ENCODE assay signal across 8 cellular contexts in genomic region chr1:39105841-39106765, GRCh38.
A peak's percentile ranks its signal among the peaks of the same experiment; 100 is the strongest.
DNase-seq lines count a peak whose midpoint lies in the region; ATAC-seq, FAIRE-seq and TF ChIP-seq lines count a peak whose summit lies in the region.

No MANE protein-coding gene starts in this region.

- TF ChIP-seq CTCF in body of pancreas (IDR thresholded peaks at IDR 0.05) (no peak), spleen (IDR thresholded peaks at IDR 0.05 in 8 of 11, conservative IDR thresholded peaks at IDR 0.05 in 3 of 11) (no peak)

- DNase-seq in NCI-H2081 (lab: John Stamatoyannopoulos, UW), result peak; percentile 21 to 44
- no peak for DNase-seq in NCI-H2081 treated with DMSO at 0.1 percent for 48 hours (lab: John Stamatoyannopoulos, UW)
- DNase-seq in SJCRH30, result peak; percentile 91 to 96
- DNase-seq in body of pancreas, result peak; percentile 61 to 80 (median 76)
- peak; percentile 55 for DNase-seq in iris pigment epithelial cell (ENCODE audit: low read depth)
- DNase-seq in spleen, result peak; percentile 82
- DNase-seq in HTR-8/SVneo (ENCODE audit: insufficient read length, low spot score), result no peak

- H3K36me3 ChIP-seq in SJCRH30 (no peaks in the 10 kb centered on the region), body of pancreas (replicated peaks in 1 of 2; ENCODE audit: insufficient read depth in 1 of 2, low read depth in 2 of 2) (no peaks in the 10 kb centered on the region), spleen (no peaks in the 10 kb centered on the region)

- H3K27me3 ChIP-seq in SJCRH30, result no peaks in the 10 kb centered on the region
- H3K27me3 ChIP-seq in body of pancreas, result no peaks in the 10 kb centered on the region
- H3K27me3 ChIP-seq in spleen (replicated peaks in 1 of 7), result peaks cover 0 to 23% (median 0%) of the 10 kb centered on the region in 7 donors

- H3K4me1 ChIP-seq in SJCRH30 (peaks cover 31% of the 10 kb centered on the region), body of pancreas (peaks cover 43% of the 10 kb centered on the region), spleen (peaks cover 37 to 90% (median 69%) of the 10 kb centered on the region in 6 donors)

- TF ChIP-seq POLR2A in body of pancreas (IDR thresholded peaks at IDR 0.05), result peak; percentile 7 to 50 (median 29)
- no peak for TF ChIP-seq POLR2A in spleen (IDR thresholded peaks at IDR 0.05)

- peak overlapping the region; percentile 89 for H3K4me3 ChIP-seq in SJCRH30
- H3K4me3 ChIP-seq in body of pancreas, result peak overlapping the region; percentile 54 to 79
- peak overlapping the region; percentile 41 to 90 (median 82) for H3K4me3 ChIP-seq in spleen

- WGBS in body of pancreas, 2 donors, result 1% methylated on average over 10 to 39 of the region's 39 CpGs
- 3 to 11% (median 5%) methylated on average over 21 to 39 of the region's 39 CpGs for WGBS in spleen, 5 donors

- peak overlapping the region; percentile 85 for H3K27ac ChIP-seq in SJCRH30
- H3K27ac ChIP-seq in body of pancreas, result peak overlapping the region; percentile 92 to 97 (median 94)
- H3K27ac ChIP-seq in spleen, result peak overlapping the region; percentile 55 to 91 (median 89)

- H3K9me3 ChIP-seq in SJCRH30 (replicated peaks), result no peaks in the 10 kb centered on the region
- H3K9me3 ChIP-seq in body of pancreas, result no peaks in the 10 kb centered on the region
- no peaks in the 10 kb centered on the region for H3K9me3 ChIP-seq in spleen

- FAIRE-seq in HTR-8/SVneo (lab: Jason Lieb, UNC), result no peak

- peak; percentile 36 for ATAC-seq in HG03097 (IDR thresholded peaks at IDR 0.05; ENCODE audit: low FRiP score, unreplicated experiment)
- peak; percentile 39 for ATAC-seq in body of pancreas

- intact Hi-C loops in body of pancreas (cut with DNase I) (loop anchor here (10.0 kb wide), 1 partner anchor 79 kb away; no protein-coding TSS in a partner anchor), spleen (cut with DNase I; ENCODE audit: low total_unique reads) (no loop called here)

Comparison
In these comparisons a context has a peak if more than half of its experiments do, and no peak if none do; other contexts are left out.
1. DNase-seq: peak in NCI-H2081 (2 of 2), SJCRH30 (2 of 2), body of pancreas (4 of 4), iris pigment epithelial cell (single experiment) and spleen (single experiment); none in NCI-H2081 treated with DMSO at 0.1 percent for 48 hours (single experiment) and HTR-8/SVneo (single experiment).
2. POLR2A ChIP-seq: peak in body of pancreas (3 of 3); none in spleen (0 of 3).
3. Peak in every context shown above with its lines, with median percentiles within 50 percentile points of each other: H3K27ac ChIP-seq and H3K4me3 ChIP-seq.